In genomic region chr7:106009511-106010226, GRCh38 we compare ENCODE assay signal across 1 cellular context.
TF ChIP-seq lines count a peak whose summit lies in the region.

No MANE protein-coding gene starts in this region.

TF ChIP-seq in HepG2, 621 proteins besides CTCF, POLR2A, EP300 and RAD21 (continued from another document and continues in another):
- no peak for TF ChIP-seq ATF7 (IDR thresholded peaks at IDR 0.05)
- TF ChIP-seq ATF7 (CRISPR knock-in tag; IDR thresholded peaks at IDR 0.05): no peak
- TF ChIP-seq ELK4 (CRISPR knock-in tag; IDR thresholded peaks at IDR 0.05; ENCODE audit: borderline replicate concordance): no peak
- peak; percentile 21; the same call in 1 of the 2 replicates for TF ChIP-seq PHF8 (CRISPR knock-in tag; IDR thresholded peaks at IDR 0.05)
- no peak for TF ChIP-seq GABPB1 (CRISPR knock-in tag; IDR thresholded peaks at IDR 0.05)
- no peak for TF ChIP-seq ZFP1 (CRISPR knock-in tag; IDR thresholded peaks at IDR 0.05)
- TF ChIP-seq ZNF580 (CRISPR knock-in tag; IDR thresholded peaks at IDR 0.05; ENCODE audit: borderline replicate concordance, low read depth): no peak
- no peak for TF ChIP-seq XRCC5 (optimal IDR thresholded peaks at IDR 0.05; ENCODE audit: low read length)
- TF ChIP-seq PREB (CRISPR knock-in tag; IDR thresholded peaks at IDR 0.05): no peak
- TF ChIP-seq ZSCAN29 (CRISPR knock-in tag; conservative IDR thresholded peaks at IDR 0.05): no peak
- peak; percentile 55; the same call in 1 of the 2 replicates for TF ChIP-seq ZBTB38 (CRISPR knock-in tag; IDR thresholded peaks at IDR 0.05)
- no peak for TF ChIP-seq POGZ (CRISPR knock-in tag; IDR thresholded peaks at IDR 0.05)
- no peak for TF ChIP-seq SSRP1 (CRISPR knock-in tag; IDR thresholded peaks at IDR 0.05)
- peak; percentile 74 for TF ChIP-seq ZMYM4 (CRISPR knock-in tag; IDR thresholded peaks at IDR 0.05)
- TF ChIP-seq KAT8 (CRISPR knock-in tag; IDR thresholded peaks at IDR 0.05): no peak
- no peak for TF ChIP-seq NKX3-1 (CRISPR knock-in tag; IDR thresholded peaks at IDR 0.05)
- TF ChIP-seq FOXP1 (IDR thresholded peaks at IDR 0.05): no peak
- TF ChIP-seq FOXP1 (CRISPR knock-in tag; IDR thresholded peaks at IDR 0.05): no peak
- no peak for TF ChIP-seq ZNF383 (CRISPR knock-in tag; IDR thresholded peaks at IDR 0.05; ENCODE audit: borderline replicate concordance)
- peak; percentile 100 for TF ChIP-seq ZNF263 (CRISPR knock-in tag; IDR thresholded peaks at IDR 0.05)
- no peak for TF ChIP-seq ZNF773 (CRISPR knock-in tag; IDR thresholded peaks at IDR 0.05; ENCODE audit: borderline replicate concordance)
- no peak for TF ChIP-seq ZNF33B (CRISPR knock-in tag; IDR thresholded peaks at IDR 0.05)
- no peak for TF ChIP-seq FOXA3 (CRISPR knock-in tag; IDR thresholded peaks at IDR 0.05)
- TF ChIP-seq STAT5B (CRISPR knock-in tag; IDR thresholded peaks at IDR 0.05): no peak
- no peak for TF ChIP-seq AKNA (CRISPR knock-in tag; IDR thresholded peaks at IDR 0.05; ENCODE audit: borderline replicate concordance)
- TF ChIP-seq CCDC6 (CRISPR knock-in tag; IDR thresholded peaks at IDR 0.05): no peak
- TF ChIP-seq HOXD1 (CRISPR knock-in tag; IDR thresholded peaks at IDR 0.05): no peak
- no peak for TF ChIP-seq ZHX2 (IDR thresholded peaks at IDR 0.05; ENCODE audit: low read depth)
- TF ChIP-seq ZHX2 (CRISPR knock-in tag; IDR thresholded peaks at IDR 0.05; ENCODE audit: borderline replicate concordance): no peak
- TF ChIP-seq ZNF44 (CRISPR knock-in tag; IDR thresholded peaks at IDR 0.05): no peak
- TF ChIP-seq CENPT (CRISPR knock-in tag; IDR thresholded peaks at IDR 0.05; ENCODE audit: low read depth): no peak
- no peak for TF ChIP-seq ZBTB7A (CRISPR knock-in tag; IDR thresholded peaks at IDR 0.05)
- TF ChIP-seq ZBTB20 (CRISPR knock-in tag; IDR thresholded peaks at IDR 0.05; ENCODE audit: borderline replicate concordance, low read depth): no peak
- no peak for TF ChIP-seq MBD4 (IDR thresholded peaks at IDR 0.05; ENCODE audit: borderline replicate concordance, low read length)
- no peak for TF ChIP-seq SP4 (CRISPR knock-in tag; IDR thresholded peaks at IDR 0.05)
- no peak for TF ChIP-seq RFX1 (IDR thresholded peaks at IDR 0.05)
- peak; percentile 15 for TF ChIP-seq HNRNPLL (IDR thresholded peaks at IDR 0.05; ENCODE audit: low read depth, low read length, poor library complexity, severe bottlenecking)
- peak; percentile 32; the same call in 1 of the 2 replicates for TF ChIP-seq MYC (CRISPR knock-in tag; IDR thresholded peaks at IDR 0.05; ENCODE audit: borderline replicate concordance)
- 0 out of 2 replicates have a peak, but pooled peaks have one; percentile 29 for TF ChIP-seq ZGPAT (CRISPR knock-in tag; IDR thresholded peaks at IDR 0.05)
- TF ChIP-seq HBP1 (CRISPR knock-in tag; IDR thresholded peaks at IDR 0.05; ENCODE audit: low read depth): no peak
- TF ChIP-seq PAWR (CRISPR knock-in tag; IDR thresholded peaks at IDR 0.05; ENCODE audit: borderline replicate concordance): no peak
- TF ChIP-seq ARHGAP35 (CRISPR knock-in tag; IDR thresholded peaks at IDR 0.05; ENCODE audit: borderline replicate concordance): no peak
- TF ChIP-seq KLF12 (CRISPR knock-in tag; IDR thresholded peaks at IDR 0.05; ENCODE audit: borderline replicate concordance): no peak
- TF ChIP-seq CEBPB (IDR thresholded peaks at IDR 0.05; ENCODE audit: borderline replicate concordance, low read depth, low read length): 0 out of 2 replicates have a peak, but pooled peaks have one; percentile 22
- no peak for TF ChIP-seq USF2 (IDR thresholded peaks at IDR 0.05; ENCODE audit: low read depth, low read length)
- no peak; the same call in 1 of the 2 replicates for TF ChIP-seq USF2 (CRISPR knock-in tag; IDR thresholded peaks at IDR 0.05; ENCODE audit: borderline replicate concordance)
- no peak for TF ChIP-seq KLF16 (CRISPR knock-in tag; IDR thresholded peaks at IDR 0.05)
- no peak for TF ChIP-seq KLF9 (CRISPR knock-in tag; IDR thresholded peaks at IDR 0.05; ENCODE audit: low read depth)
- TF ChIP-seq ZNF350 (CRISPR knock-in tag; IDR thresholded peaks at IDR 0.05; ENCODE audit: borderline replicate concordance, low read depth): no peak; the same call in 1 of the 2 replicates
